Comparison of ENCODE assay signal across 1 cellular context in the genomic region with DNA sequence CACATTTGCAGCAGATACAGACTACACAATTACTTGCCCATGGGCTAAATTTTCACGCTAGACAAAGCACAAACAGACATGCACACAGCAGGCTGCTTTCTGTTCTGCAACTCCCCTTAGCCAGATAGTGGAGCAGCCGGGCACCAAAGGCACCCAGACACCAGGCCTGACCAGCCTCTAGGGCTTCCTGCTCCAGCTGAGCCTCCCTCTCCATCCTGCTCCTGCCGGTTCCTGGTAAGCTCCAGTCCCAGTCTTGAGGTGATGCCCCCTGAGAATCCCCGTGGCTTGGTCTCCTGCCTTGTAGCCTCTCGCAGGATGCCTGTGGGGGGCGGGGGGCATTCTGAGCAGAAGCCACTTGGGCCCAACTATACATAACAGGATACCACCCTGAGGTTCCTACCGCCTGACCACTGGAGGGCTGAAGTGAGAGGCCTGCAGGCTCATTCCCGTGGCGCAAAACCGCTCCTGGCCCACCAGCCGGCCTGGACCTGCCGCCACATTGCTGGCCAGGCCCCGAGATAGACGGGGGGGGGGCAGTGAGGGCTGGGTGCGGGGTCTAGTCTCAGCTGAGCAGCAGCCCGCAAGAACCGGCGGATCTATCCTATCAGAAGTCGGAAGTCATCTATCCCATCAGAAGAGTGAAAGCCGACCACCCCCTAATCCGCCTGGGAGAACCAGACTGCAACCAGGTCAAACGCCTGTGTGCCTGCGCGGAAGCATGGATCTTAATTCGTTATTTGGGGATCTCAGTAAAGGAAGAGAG.
TF ChIP-seq lines count a peak whose summit lies in the region.

No MANE protein-coding gene starts in this region.

TF ChIP-seq in K562, 482 proteins besides CTCF, POLR2A, EP300 and RAD21 (continued from another document and continues in another):
- TF ChIP-seq CHAMP1 (IDR thresholded peaks at IDR 0.05) (no peak), HDAC1 (IDR thresholded peaks at IDR 0.05) (no peak), C11orf30 (IDR thresholded peaks at IDR 0.05; ENCODE audit: low read depth) (no peak), YY1 (IDR thresholded peaks at IDR 0.05; ENCODE audit: borderline replicate concordance in 1 of 3, control insufficient read depth in 1 of 3, extremely low read depth in 1 of 3, insufficient read depth in 3 of 3, insufficient read length in 1 of 3, insufficient replicate concordance in 2 of 3, low read depth in 1 of 3, low read length in 2 of 3) (peak in 1 of 3 experiments; percentile 22), PRMT5 (CRISPR knock-in tag; IDR thresholded peaks at IDR 0.05) (no peak), HMGXB4 (CRISPR knock-in tag; IDR thresholded peaks at IDR 0.05) (no peak), POLR3G (IDR thresholded peaks at IDR 0.05; ENCODE audit: extremely low read depth, insufficient read length, insufficient replicate concordance) (no peak), SAFB (IDR thresholded peaks at IDR 0.05; ENCODE audit: borderline replicate concordance, low read depth, low read length) (no peak), ZBTB12 (CRISPR knock-in tag; IDR thresholded peaks at IDR 0.05) (no peak), ELF4 (CRISPR knock-in tag; IDR thresholded peaks at IDR 0.05) (no peak), SMAD2 (IDR thresholded peaks at IDR 0.05; ENCODE audit: low read depth, low read length) (no peak), KHSRP (IDR thresholded peaks at IDR 0.05) (no peak), NR2C1 (IDR thresholded peaks at IDR 0.05) (no peak), NR2C1 (tag; IDR thresholded peaks at IDR 0.05) (no peak), MCM5 (IDR thresholded peaks at IDR 0.05; ENCODE audit: low read depth) (no peak), ZNF224 (CRISPR knock-in tag; IDR thresholded peaks at IDR 0.05) (no peak), RBM34 (IDR thresholded peaks at IDR 0.05; ENCODE audit: borderline replicate concordance, insufficient read depth, low read length) (no peak), NCOA4 (IDR thresholded peaks at IDR 0.05; ENCODE audit: partially characterized antibody) (no peak), KDM2B (CRISPR knock-in tag; IDR thresholded peaks at IDR 0.05) (no peak), MYNN (IDR thresholded peaks at IDR 0.05) (no peak), MYNN (CRISPR knock-in tag; IDR thresholded peaks at IDR 0.05) (no peak), SIN3A (IDR thresholded peaks at IDR 0.05; ENCODE audit: borderline replicate concordance in 2 of 2, control insufficient read depth in 1 of 2, low read depth in 2 of 2, low read length in 2 of 2) (no peak; a peak in 1 of 4 replicates), ZNF445 (CRISPR knock-in tag; IDR thresholded peaks at IDR 0.05; ENCODE audit: low read depth) (no peak), CHD7 (IDR thresholded peaks at IDR 0.05; ENCODE audit: low read depth, low read length) (no peak)
- TF ChIP-seq, protein P1, sequence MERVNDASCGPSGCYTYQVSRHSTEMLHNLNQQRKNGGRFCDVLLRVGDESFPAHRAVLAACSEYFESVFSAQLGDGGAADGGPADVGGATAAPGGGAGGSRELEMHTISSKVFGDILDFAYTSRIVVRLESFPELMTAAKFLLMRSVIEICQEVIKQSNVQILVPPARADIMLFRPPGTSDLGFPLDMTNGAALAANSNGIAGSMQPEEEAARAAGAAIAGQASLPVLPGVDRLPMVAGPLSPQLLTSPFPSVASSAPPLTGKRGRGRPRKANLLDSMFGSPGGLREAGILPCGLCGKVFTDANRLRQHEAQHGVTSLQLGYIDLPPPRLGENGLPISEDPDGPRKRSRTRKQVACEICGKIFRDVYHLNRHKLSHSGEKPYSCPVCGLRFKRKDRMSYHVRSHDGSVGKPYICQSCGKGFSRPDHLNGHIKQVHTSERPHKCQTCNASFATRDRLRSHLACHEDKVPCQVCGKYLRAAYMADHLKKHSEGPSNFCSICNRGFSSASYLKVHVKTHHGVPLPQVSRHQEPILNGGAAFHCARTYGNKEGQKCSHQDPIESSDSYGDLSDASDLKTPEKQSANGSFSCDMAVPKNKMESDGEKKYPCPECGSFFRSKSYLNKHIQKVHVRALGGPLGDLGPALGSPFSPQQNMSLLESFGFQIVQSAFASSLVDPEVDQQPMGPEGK (CRISPR knock-in tag; IDR thresholded peaks at IDR 0.05; ENCODE audit: borderline replicate concordance): no peak
- TF ChIP-seq, protein P2, sequence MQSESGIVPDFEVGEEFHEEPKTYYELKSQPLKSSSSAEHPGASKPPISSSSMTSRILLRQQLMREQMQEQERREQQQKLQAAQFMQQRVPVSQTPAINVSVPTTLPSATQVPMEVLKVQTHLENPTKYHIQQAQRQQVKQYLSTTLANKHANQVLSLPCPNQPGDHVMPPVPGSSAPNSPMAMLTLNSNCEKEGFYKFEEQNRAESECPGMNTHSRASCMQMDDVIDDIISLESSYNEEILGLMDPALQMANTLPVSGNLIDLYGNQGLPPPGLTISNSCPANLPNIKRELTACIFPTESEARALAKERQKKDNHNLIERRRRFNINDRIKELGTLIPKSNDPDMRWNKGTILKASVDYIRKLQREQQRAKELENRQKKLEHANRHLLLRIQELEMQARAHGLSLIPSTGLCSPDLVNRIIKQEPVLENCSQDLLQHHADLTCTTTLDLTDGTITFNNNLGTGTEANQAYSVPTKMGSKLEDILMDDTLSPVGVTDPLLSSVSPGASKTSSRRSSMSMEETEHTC (IDR thresholded peaks at IDR 0.05): no peak
- TF ChIP-seq, protein P3, sequence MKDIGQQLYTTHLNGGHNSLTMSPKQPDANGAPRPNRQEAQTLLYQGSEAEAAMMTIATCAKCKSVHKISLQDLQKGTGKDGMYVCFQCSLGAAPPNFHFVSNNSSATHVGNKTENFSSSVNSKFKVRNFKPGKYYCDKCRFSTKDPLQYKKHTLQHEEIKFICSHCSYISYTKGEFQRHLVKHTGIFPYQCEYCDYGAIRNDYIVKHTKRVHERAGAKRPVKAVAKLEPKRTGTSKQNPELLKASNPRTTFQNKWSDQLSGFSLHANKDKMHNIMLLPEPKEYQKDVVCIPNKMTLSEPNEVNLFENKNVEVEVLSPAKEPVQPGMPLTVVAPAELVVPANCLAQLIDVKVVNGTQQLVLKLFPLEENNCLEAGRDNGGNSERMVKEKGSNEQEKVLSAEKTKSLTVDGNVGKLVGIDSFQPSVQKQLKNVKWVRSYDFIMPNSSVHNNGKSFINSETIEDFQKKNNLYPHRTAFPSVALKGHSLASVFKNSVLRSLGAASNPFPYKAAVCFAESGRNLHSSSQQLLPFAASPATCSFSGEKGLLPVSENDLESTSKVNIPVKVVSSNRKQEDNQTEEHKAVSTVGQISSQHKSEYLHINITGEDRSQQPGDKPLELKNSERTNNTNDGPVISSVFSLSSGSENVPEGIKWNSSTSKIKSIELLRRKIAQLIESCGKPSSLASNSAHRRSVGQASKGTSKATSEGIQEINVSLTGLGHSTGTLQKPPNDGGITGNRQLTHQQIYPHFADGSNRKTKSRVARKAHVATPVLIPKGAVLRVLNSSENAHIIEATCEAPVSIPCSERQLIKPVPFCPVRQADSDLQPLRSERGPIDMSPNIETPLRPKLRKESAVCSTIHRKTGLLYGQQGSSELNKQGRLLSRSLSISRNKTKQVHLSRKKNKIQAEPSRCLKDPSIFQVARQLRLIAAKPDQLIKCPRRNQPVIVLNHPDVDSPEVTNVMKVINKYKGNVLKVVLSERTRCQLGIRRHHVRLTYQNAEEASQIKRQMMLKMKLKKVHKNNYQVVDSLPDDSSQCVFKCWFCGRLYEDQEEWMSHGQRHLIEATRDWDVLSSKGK (CRISPR knock-in tag; IDR thresholded peaks at IDR 0.05): no peak
